Comparison of ENCODE assay signal across 17 cellular contexts in genomic region chr3:50648297-50648696, GRCh38. TPM values are rescaled to one million over a fixed set of nuclear protein-coding genes. Genes with fewer than 3 reads are reported as not detected.
DNase-seq lines count a peak whose midpoint lies in the region; ATAC-seq and TF ChIP-seq lines count a peak whose summit lies in the region.
"Had no signal": no experiment of that assay in that cellular context is flagged by ENCODE, and none has a peak within 500 bp of the region (broad histone marks: within the 10 kb centered on the region; RNA-seq: fewer than 3 reads in every experiment).

No MANE protein-coding gene starts in this region.

- DNase-seq in heart left ventricle, result no peak
- no peak for DNase-seq in left ventricle myocardium superior
- DNase-seq in endodermal cell, result peak; percentile 73
- DNase-seq in mesenchymal stem cell, result no peak
- no peak for DNase-seq in amniotic stem cell (lab: John Stamatoyannopoulos, UW)
- DNase-seq: Caco-2; effector memory CD8-positive, alpha-beta T cell; KBM-7; NCI-H1092; NCI-H226 had no signal

- H3K9ac ChIP-seq in endodermal cell (ENCODE audit: extremely low read depth, low read length, poor library complexity, severe bottlenecking) (no peak overlapping the region), skeletal muscle tissue (ENCODE audit: low read depth in 1 of 3, low read length in 3 of 3) (peak overlapping the region in 2 of 3 donors; percentile 74), mesenchymal stem cell (ENCODE audit: low read length) (no peak overlapping the region)

- no peak overlapping the region for H2AK5ac ChIP-seq in mesenchymal stem cell (ENCODE audit: low read length, severe bottlenecking)

- no peak overlapping the region for H3K14ac ChIP-seq in mesenchymal stem cell (ENCODE audit: low read length in 2 of 2)

- H3K36me3 ChIP-seq in heart left ventricle (peaks cover 0 to 73% (median 26%) of the 10 kb centered on the region in 9 donors), endodermal cell (ENCODE audit: control insufficient read depth, insufficient read depth, low read length) (peaks cover 19% of the 10 kb centered on the region), skeletal muscle tissue (ENCODE audit: control insufficient read depth in 3 of 3, insufficient read depth in 3 of 3, low read length in 3 of 3) (peaks cover 33 to 46% (median 41%) of the 10 kb centered on the region in 3 donors), mesenchymal stem cell (ENCODE audit: control insufficient read depth in 1 of 2, insufficient read depth in 2 of 2, low read depth in 1 of 2, low read length in 2 of 2) (peaks cover 50 to 72% of the 10 kb centered on the region in 2 experiments)
- H3K36me3 ChIP-seq: SJSA1 had no signal

- TF ChIP-seq CTCF in heart left ventricle (IDR thresholded peaks at IDR 0.05), result no peak
- no peak for TF ChIP-seq CTCF in endodermal cell (conservative IDR thresholded peaks at IDR 0.05)

- H2AFZ ChIP-seq in mesenchymal stem cell (ENCODE audit: low read depth, low read length), result no peak overlapping the region

- H3K27ac Mint-ChIP-seq in endodermal cell, result no peak overlapping the region
- H3K27ac Mint-ChIP-seq: nephron had no signal

- no peak for ATAC-seq in heart left ventricle
- no peak for ATAC-seq in left ventricle myocardium superior
- no peak; the same call in 2 of the 3 replicates for ATAC-seq in SK-N-SH treated with all-trans-retinoic acid at 6 μM for 48 hours
- ATAC-seq in HG02798 (IDR thresholded peaks at IDR 0.05; ENCODE audit: poor library complexity, unreplicated experiment), result no peak
- ATAC-seq: effector memory CD8-positive, alpha-beta T cell had no signal

- H3K4me1 ChIP-seq in heart left ventricle (peaks cover 0 to 86% (median 39%) of the 10 kb centered on the region in 12 donors), endodermal cell (ENCODE audit: control insufficient read depth, insufficient read depth, low read length) (no peaks in the 10 kb centered on the region), skeletal muscle tissue (ENCODE audit: control insufficient read depth in 3 of 3, insufficient read depth in 3 of 3, low read length in 3 of 3) (peaks cover 37 to 69% (median 39%) of the 10 kb centered on the region in 3 donors), mesenchymal stem cell (ENCODE audit: control insufficient read depth, insufficient read depth, low read depth, low read length) (peaks cover 3% of the 10 kb centered on the region)
- H3K4me1 ChIP-seq: Caco-2, SJSA1, suprapubic skin had no signal

- no peak overlapping the region for H3K23ac ChIP-seq in mesenchymal stem cell (ENCODE audit: low read length in 2 of 2)

- H2BK12ac ChIP-seq in mesenchymal stem cell (ENCODE audit: low read length in 2 of 2), result no peak overlapping the region

- peaks cover 28% of the 10 kb centered on the region for H3K4me1 Mint-ChIP-seq in endodermal cell

- H3K4me3 ChIP-seq in heart left ventricle (no peak overlapping the region), endodermal cell (ENCODE audit: low read length) (no peak overlapping the region), skeletal muscle tissue (ENCODE audit: low read length in 3 of 3) (no peak overlapping the region), mesenchymal stem cell (ENCODE audit: insufficient read depth in 1 of 2, low read depth in 1 of 2, low read length in 2 of 2) (no peak overlapping the region)
- H3K4me3 ChIP-seq: SJSA1, suprapubic skin had no signal

- H4K91ac ChIP-seq in mesenchymal stem cell (ENCODE audit: low read length), result no peak overlapping the region

- no peaks in the 10 kb centered on the region for H3K27me3 ChIP-seq in heart left ventricle
- no peaks in the 10 kb centered on the region for H3K27me3 ChIP-seq in endodermal cell (ENCODE audit: control insufficient read depth, insufficient read depth, low read length, poor library complexity, severe bottlenecking)
- H3K27me3 ChIP-seq in skeletal muscle tissue (ENCODE audit: control insufficient read depth in 3 of 3, insufficient read depth in 3 of 3, low read length in 3 of 3), result no peaks in the 10 kb centered on the region
- peaks cover 0 to 4% of the 10 kb centered on the region in 2 experiments for H3K27me3 ChIP-seq in mesenchymal stem cell (ENCODE audit: control insufficient read depth in 1 of 2, insufficient read depth in 1 of 2, low read length in 2 of 2)
- H3K27me3 ChIP-seq: SJSA1, suprapubic skin had no signal

- no peak overlapping the region for H3K18ac ChIP-seq in mesenchymal stem cell (ENCODE audit: low read depth in 1 of 2, low read length in 2 of 2)

- no peak overlapping the region for H3K4me3 Mint-ChIP-seq in endodermal cell
- H3K4me3 Mint-ChIP-seq: effector memory CD8-positive, alpha-beta T cell; nephron had no signal

- H3K4ac ChIP-seq in mesenchymal stem cell (ENCODE audit: low read depth in 1 of 2, low read length in 2 of 2), result no peak overlapping the region

- H2BK15ac ChIP-seq in mesenchymal stem cell (ENCODE audit: low read depth, poor library complexity, severe bottlenecking), result no peak overlapping the region

- H4K8ac ChIP-seq in mesenchymal stem cell (ENCODE audit: low read length), result no peak overlapping the region

- H2BK5ac ChIP-seq in mesenchymal stem cell (ENCODE audit: low read depth, low read length, poor library complexity, severe bottlenecking), result no peak overlapping the region

- no peaks in the 10 kb centered on the region for H3K9me3 ChIP-seq in heart left ventricle
- no peaks in the 10 kb centered on the region for H3K9me3 ChIP-seq in endodermal cell (ENCODE audit: control insufficient read depth, low read length)
- no peaks in the 10 kb centered on the region for H3K9me3 ChIP-seq in skeletal muscle tissue (ENCODE audit: control insufficient read depth in 3 of 3, low read length in 3 of 3)
- H3K9me3 ChIP-seq in mesenchymal stem cell (ENCODE audit: control insufficient read depth, low read length), result no peaks in the 10 kb centered on the region
- H3K9me3 ChIP-seq: Caco-2, SJSA1, suprapubic skin had no signal

- H3K27ac ChIP-seq in heart left ventricle, result peak overlapping the region; percentile 62 to 97 (median 84)
- peak overlapping the region; percentile 76 for H3K27ac ChIP-seq in endodermal cell (ENCODE audit: low read depth, low read length)
- peak overlapping the region; percentile 68 for H3K27ac ChIP-seq in skeletal muscle tissue (ENCODE audit: low read depth, low read length)
- no peak overlapping the region for H3K27ac ChIP-seq in mesenchymal stem cell (ENCODE audit: low read length, poor library complexity, severe bottlenecking)
- H3K27ac ChIP-seq: SJSA1, suprapubic skin had no signal

- no peak overlapping the region for H2BK120ac ChIP-seq in mesenchymal stem cell (ENCODE audit: low read depth, low read length)

- no peak for TF ChIP-seq POLR2A in heart left ventricle (IDR thresholded peaks at IDR 0.05)

- no peaks in the 10 kb centered on the region for H3K79me1 ChIP-seq in mesenchymal stem cell (replicated peaks; ENCODE audit: low read length, poor library complexity, severe bottlenecking)

- H3K27me3 Mint-ChIP-seq in endodermal cell (ENCODE audit: insufficient read depth), result no peaks in the 10 kb centered on the region
- H3K27me3 Mint-ChIP-seq: effector memory CD8-positive, alpha-beta T cell had no signal

- peaks cover 9% of the 10 kb centered on the region for H3K36me3 Mint-ChIP-seq in endodermal cell (ENCODE audit: low read depth)

- H3K9me3 Mint-ChIP-seq in endodermal cell, result no peaks in the 10 kb centered on the region
- H3K9me3 Mint-ChIP-seq: effector memory CD8-positive, alpha-beta T cell; nephron had no signal

- WGBS in heart left ventricle, 4 donors, result 37 to 57% (median 52%) methylated on average over 4 to 5 of the region's 5 CpGs
- WGBS in endodermal cell (ENCODE audit: insufficient coverage in 1 of 2, insufficient read length in 1 of 2), 2 experiments, result 68 to 69% methylated on average over 4 to 5 of the region's 5 CpGs
- 73% methylated on average over 5 of the region's 5 CpGs for WGBS in mesenchymal stem cell

- H3K4me2 ChIP-seq in mesenchymal stem cell (ENCODE audit: low read length, poor library complexity, severe bottlenecking), result no peak overlapping the region

- intact Hi-C loops in heart left ventricle (cut with DNase I), result loop anchor here in 1 of 10 donors (2.0 kb wide), 1 partner anchor 29 kb away; no protein-coding TSS in a partner anchor
- intact Hi-C loops in left ventricle myocardium superior (cut with micrococcal nuclease), result no loop called here

TF ChIP-seq in SK-N-SH treated with all-trans-retinoic acid at 6 μM for 48 hours, 23 proteins besides CTCF, POLR2A, EP300 and RAD21:
- TF ChIP-seq ZNF70 (CRISPR knock-in tag; IDR thresholded peaks at IDR 0.05) (peak; percentile 29; the same call in 1 of the 2 replicates), TCF4 (CRISPR knock-in tag; IDR thresholded peaks at IDR 0.05; ENCODE audit: borderline replicate concordance) (no peak)

RNA-seq across cellular contexts. Expression of gene DOCK3, which starts 26.4 kb away (rescaled TPM):
- total RNA-seq in heart left ventricle (1 to 10 TPM; 2.9 to 6.7 (median 4.8) TPM), left ventricle myocardium superior (3.8 TPM), endodermal cell (1 to 10 TPM; 7.7 to 8.5 TPM), skeletal muscle tissue (0.52 TPM)
- polyA plus RNA-seq in heart left ventricle, result 1 to 10 TPM; 2.0 to 2.1 TPM
- 4.2 TPM for polyA plus RNA-seq in endodermal cell (2013, experiment 1 of 2)
- 3.9 TPM for polyA plus RNA-seq in endodermal cell (2013, experiment 2 of 2)
- polyA plus RNA-seq in mesenchymal stem cell (2013, experiment 1 of 2), result 0.17 TPM
- 0.16 TPM for polyA plus RNA-seq in mesenchymal stem cell (2013, experiment 2 of 2)
- total RNA-seq: lung microvascular endothelial cell had no signal

RNA-seq across cellular contexts. Expression of gene MAPKAPK3, which starts 31.3 kb away (rescaled TPM):
- 100 to 1,000 TPM; 239 to 398 (median 316) TPM for total RNA-seq in heart left ventricle
- 100 to 1,000 TPM; 226 to 247 TPM for polyA plus RNA-seq in heart left ventricle
- total RNA-seq in left ventricle myocardium superior, result 473 TPM
- 10 to 100 TPM; 37.2 to 39.7 TPM for total RNA-seq in endodermal cell
- polyA plus RNA-seq in endodermal cell (2013, experiment 1 of 2), result 29.9 TPM
- 26.1 TPM for polyA plus RNA-seq in endodermal cell (2013, experiment 2 of 2)
- total RNA-seq in skeletal muscle tissue, result 20.9 TPM
- 28.7 TPM for polyA plus RNA-seq in mesenchymal stem cell (2013, experiment 1 of 2)
- polyA plus RNA-seq in mesenchymal stem cell (2013, experiment 2 of 2), result 28.9 TPM

RNA-seq across cellular contexts. Expression of gene CISH, which starts 36.7 kb away (rescaled TPM):
- total RNA-seq in heart left ventricle, result 10 to 100 TPM; 10.1 to 57.0 (median 20.3) TPM
- 10 to 100 TPM in 1 of 2 donors, 1 to 10 TPM in 1; 6.9 to 30.1 TPM for polyA plus RNA-seq in heart left ventricle
- total RNA-seq in left ventricle myocardium superior, result 10.2 TPM
- total RNA-seq in endodermal cell, result 1 to 10 TPM; 1.2 to 2.0 TPM
- polyA plus RNA-seq in endodermal cell (2013, experiment 1 of 2), result 3.6 TPM
- 3.7 TPM for polyA plus RNA-seq in endodermal cell (2013, experiment 2 of 2)
- total RNA-seq in skeletal muscle tissue, result 4.7 TPM
- 2.9 TPM for polyA plus RNA-seq in mesenchymal stem cell (2013, experiment 1 of 2)
- 2.9 TPM for polyA plus RNA-seq in mesenchymal stem cell (2013, experiment 2 of 2)

Comparison
In these comparisons a context has a peak if more than half of its experiments do, and no peak if none do; other contexts are left out.
1. H3K9ac ChIP-seq: peak in skeletal muscle tissue (2 of 3); none in endodermal cell (single experiment) and mesenchymal stem cell (single experiment).
2. RNA of gene MAPKAPK3, which starts 31.3 kb away (total RNA-seq): 473 TPM in left ventricle myocardium superior (single experiment) and 239 to 398 TPM in heart left ventricle; 37.2 to 39.7 TPM in endodermal cell and 20.9 TPM in skeletal muscle tissue (single experiment); every median in the first group is over 4 times any median in the second.